10 cellular contexts compared by ENCODE assay signal in genomic region chrX:23803931-23804381, GRCh38. TPM values are rescaled to one million over a fixed set of nuclear protein-coding genes. Genes with fewer than 3 reads are reported as not detected.
DNase-seq lines count a peak whose midpoint lies in the region; ATAC-seq and TF ChIP-seq lines count a peak whose summit lies in the region.
"Had no signal": no experiment of that assay in that cellular context is flagged by ENCODE, and none has a peak within 500 bp of the region (broad histone marks: within the 10 kb centered on the region; RNA-seq: fewer than 3 reads in every experiment).

No MANE protein-coding gene starts in this region.

- no peak for TF ChIP-seq RAD21 in Ishikawa (IDR thresholded peaks at IDR 0.05; ENCODE audit: low read depth)

- no peak overlapping the region for H3K4me3 ChIP-seq in mammary epithelial cell (replicated peaks in 1 of 3; ENCODE audit: insufficient read depth in 1 of 3, low read depth in 2 of 3, low read length in 3 of 3)
- no peak overlapping the region for H3K4me3 ChIP-seq in smooth muscle cell

- 44% methylated on average over 4 of the region's 5 CpGs for WGBS in mammary epithelial cell (ENCODE audit: low coverage, missing lambda C conversion rate)
- 55% methylated on average over 5 of the region's 5 CpGs for WGBS in smooth muscle cell (ENCODE audit: low lambda C conversion rate)

- TF ChIP-seq EP300 in Ishikawa (IDR thresholded peaks at IDR 0.05; ENCODE audit: borderline replicate concordance): no peak

- H3K27me3 ChIP-seq in mammary epithelial cell (ENCODE audit: insufficient read depth, low read length) (no peaks in the 10 kb centered on the region), smooth muscle cell (ENCODE audit: low read depth) (no peaks in the 10 kb centered on the region)

- H3K79me2 ChIP-seq in mammary epithelial cell (ENCODE audit: insufficient read depth, low read length) (no peaks in the 10 kb centered on the region), smooth muscle cell (ENCODE audit: low read depth) (no peaks in the 10 kb centered on the region)

- H3K4me1 ChIP-seq in mammary epithelial cell (ENCODE audit: insufficient read depth, low read length) (peaks cover 16% of the 10 kb centered on the region), smooth muscle cell (ENCODE audit: low read depth) (peaks cover 32% of the 10 kb centered on the region)

- H2AFZ ChIP-seq in mammary epithelial cell (ENCODE audit: low read depth, low read length) (peak overlapping the region; percentile 34), smooth muscle cell (ENCODE audit: low read depth) (peak overlapping the region; percentile 45)

- intact Hi-C loops in mammary epithelial cell (cut with micrococcal nuclease): no loop called here

- H4K20me1 ChIP-seq in mammary epithelial cell (ENCODE audit: insufficient read depth, low read length) (no peaks in the 10 kb centered on the region), smooth muscle cell (ENCODE audit: low read depth) (no peaks in the 10 kb centered on the region)

- in situ Hi-C loops in mammary epithelial cell (cut with MboI; ENCODE audit: low sequenced_read_pairs in 2 of 2): no loop called here

- H3K36me3 Mint-ChIP-seq in naive thymus-derived CD8-positive, alpha-beta T cell: no peaks in the 10 kb centered on the region
- no peaks in the 10 kb centered on the region for H3K36me3 Mint-ChIP-seq in activated CD8-positive, alpha-beta T cell treated with anti-CD3 and anti-CD28 coated beads, Interleukin-2, amount 10 ng/mL, durations not matched to agents 7 days and 5 days (ENCODE audit: low read depth)

- H3K27ac ChIP-seq in mammary epithelial cell (ENCODE audit: insufficient read depth, low read depth, low read length) (peak overlapping the region; percentile 72), smooth muscle cell (ENCODE audit: low read depth) (peak overlapping the region; percentile 81)
- H3K27ac ChIP-seq: KMS-11 had no signal

- H3K4me3 Mint-ChIP-seq in naive thymus-derived CD8-positive, alpha-beta T cell: no peak overlapping the region
- no peak overlapping the region for H3K4me3 Mint-ChIP-seq in activated CD8-positive, alpha-beta T cell treated with anti-CD3 and anti-CD28 coated beads, Interleukin-2, amount 10 ng/mL, durations not matched to agents 7 days and 5 days

- dilution Hi-C loops in mammary epithelial cell (cut with HindIII; ENCODE audit: low sequenced_read_pairs): no loop called here

- H3K27me3 Mint-ChIP-seq in naive thymus-derived CD8-positive, alpha-beta T cell: no peaks in the 10 kb centered on the region
- H3K27me3 Mint-ChIP-seq in activated CD8-positive, alpha-beta T cell treated with anti-CD3 and anti-CD28 coated beads, Interleukin-2, amount 10 ng/mL, durations not matched to agents 7 days and 5 days (ENCODE audit: low read depth): no peaks in the 10 kb centered on the region

- peaks cover 0 to 6% (median 2%) of the 10 kb centered on the region in 4 donors for H3K4me1 Mint-ChIP-seq in naive thymus-derived CD8-positive, alpha-beta T cell
- peaks cover 5% of the 10 kb centered on the region for H3K4me1 Mint-ChIP-seq in activated CD8-positive, alpha-beta T cell treated with anti-CD3 and anti-CD28 coated beads, Interleukin-2, amount 10 ng/mL, durations not matched to agents 7 days and 5 days (ENCODE audit: low read depth)

- DNase-seq in mammary epithelial cell (peak; percentile 84), kidney glomerular epithelial cell (lab: John Stamatoyannopoulos, UW) (peak; percentile 76), smooth muscle cell (lab: John Stamatoyannopoulos, UW; ENCODE audit: unreplicated experiment) (no peak), SIG-M5 treated with dmso at 0.1 percent for 504 hours (lab: John Stamatoyannopoulos, UW; ENCODE audit: unreplicated experiment) (no peak)
- no peak for DNase-seq in naive thymus-derived CD8-positive, alpha-beta T cell
- DNase-seq in activated effector memory CD4-positive, alpha-beta T cell treated with Interleukin-2 at 50 U/mL for 16 hours: no peak
- no peak for DNase-seq in activated CD8-positive, alpha-beta T cell treated with anti-CD3 and anti-CD28 coated beads, Interleukin-2, amount 10 ng/mL, durations not matched to agents 7 days and 5 days
- DNase-seq: SW 1271 had no signal

- H3K9me3 Mint-ChIP-seq in naive thymus-derived CD8-positive, alpha-beta T cell: no peaks in the 10 kb centered on the region
- no peaks in the 10 kb centered on the region for H3K9me3 Mint-ChIP-seq in activated CD8-positive, alpha-beta T cell treated with anti-CD3 and anti-CD28 coated beads, Interleukin-2, amount 10 ng/mL, durations not matched to agents 7 days and 5 days (ENCODE audit: insufficient read depth)

- no peaks in the 10 kb centered on the region for H3K9me3 ChIP-seq in mammary epithelial cell (replicated peaks; ENCODE audit: insufficient read depth, low read length)
- no peaks in the 10 kb centered on the region for H3K9me3 ChIP-seq in smooth muscle cell (replicated peaks; ENCODE audit: low read depth)

- TF ChIP-seq CTCF in mammary epithelial cell (conservative IDR thresholded peaks at IDR 0.05 in 1 of 2, IDR thresholded peaks at IDR 0.05 in 1 of 2; ENCODE audit: extremely low read depth in 1 of 2, insufficient read depth in 1 of 2, low read depth in 1 of 2, low read length in 2 of 2): no peak
- TF ChIP-seq CTCF in smooth muscle cell (IDR thresholded peaks at IDR 0.05; ENCODE audit: borderline replicate concordance, insufficient read depth, poor library complexity, severe bottlenecking): no peak

- H3K4me2 ChIP-seq in mammary epithelial cell (ENCODE audit: insufficient read depth, low read depth, low read length) (peak overlapping the region; percentile 52), smooth muscle cell (peak overlapping the region; percentile 12)
- H3K4me2 ChIP-seq: KMS-11 had no signal

- H3K27ac Mint-ChIP-seq in naive thymus-derived CD8-positive, alpha-beta T cell: no peak overlapping the region
- H3K27ac Mint-ChIP-seq in activated CD8-positive, alpha-beta T cell treated with anti-CD3 and anti-CD28 coated beads, Interleukin-2, amount 10 ng/mL, durations not matched to agents 7 days and 5 days: no peak overlapping the region

- no TSS peak for BruUV-seq in mammary epithelial cell (replicated peaks; lab: Mats Ljungman, UMichigan)

- H3K9ac ChIP-seq in mammary epithelial cell (ENCODE audit: insufficient read depth, low read length) (no peak overlapping the region), smooth muscle cell (ENCODE audit: low read depth) (peak overlapping the region; percentile 27)
- H3K9ac ChIP-seq: KMS-11 had no signal

- CTCF ChIA-PET in mammary epithelial cell (lab: Charles Lee; ENCODE audit: low non-redundant PET): no interaction called here
- CTCF ChIA-PET in activated CD8-positive, alpha-beta T cell treated with anti-CD3 and anti-CD28 coated beads, Interleukin-2, amount 10 ng/mL, durations not matched to agents 7 days and 5 days (lab: Charles Lee): interaction anchor here (1.6 kb wide), 1 partner anchor 98 kb away, joined by 6 read pairs; no protein-coding TSS in a partner anchor

- POLR2A ChIA-PET in naive thymus-derived CD8-positive, alpha-beta T cell (lab: Charles Lee): no interaction called here
- POLR2A ChIA-PET in activated CD8-positive, alpha-beta T cell treated with anti-CD3 and anti-CD28 coated beads, Interleukin-2, amount 10 ng/mL, durations not matched to agents 7 days and 5 days (lab: Charles Lee): no interaction called here

- no peaks in the 10 kb centered on the region for H3K36me3 ChIP-seq in mammary epithelial cell (ENCODE audit: insufficient read depth, low read length)
- no peaks in the 10 kb centered on the region for H3K36me3 ChIP-seq in smooth muscle cell (ENCODE audit: low read depth)

- ATAC-seq in naive thymus-derived CD8-positive, alpha-beta T cell: no peak
- ATAC-seq in activated CD8-positive, alpha-beta T cell treated with anti-CD3 and anti-CD28 coated beads, Interleukin-2, amount 10 ng/mL, durations not matched to agents 7 days and 5 days: no peak

- peaks cover 21% of the 10 kb centered on the region for H3F3A ChIP-seq in smooth muscle cell (ENCODE audit: low read depth)

TF ChIP-seq in Ishikawa, 13 proteins besides CTCF, POLR2A, EP300 and RAD21:
- TF ChIP-seq CREB1 (IDR thresholded peaks at IDR 0.05; ENCODE audit: low read depth) (no peak), CEBPB (IDR thresholded peaks at IDR 0.05) (peak; percentile 93)

RNA-seq across cellular contexts. Expression of gene SAT1, which starts 21.0 kb away (rescaled TPM):
- total RNA-seq in mammary epithelial cell: 100 to 1,000 TPM; 453 to 593 TPM
- polyA plus RNA-seq in mammary epithelial cell: 296 TPM
- 156 TPM for polyA minus RNA-seq in mammary epithelial cell
- total RNA-seq in smooth muscle cell: 683 and 777 TPM in 2 replicates
- 399 and 781 TPM in 2 replicates for polyA plus RNA-seq in smooth muscle cell
- 100 to 1,000 TPM; 116 to 121 TPM for total RNA-seq in naive thymus-derived CD8-positive, alpha-beta T cell
- 10 to 100 TPM; 50.1 to 91.0 (median 83.3) TPM for polyA plus RNA-seq in naive thymus-derived CD8-positive, alpha-beta T cell
- 10 to 100 TPM; 83.4 to 87.5 TPM for total RNA-seq in activated CD8-positive, alpha-beta T cell treated with anti-CD3 and anti-CD28 coated beads, Interleukin-2, amount 10 ng/mL, durations not matched to agents 7 days and 5 days

Comparison
In these comparisons a context has a peak if more than half of its experiments do, and no peak if none do; other contexts are left out.
1. DNase-seq: peak in mammary epithelial cell (single experiment) and kidney glomerular epithelial cell (single experiment); none in smooth muscle cell (single experiment), naive thymus-derived CD8-positive, alpha-beta T cell (0 of 10), activated effector memory CD4-positive, alpha-beta T cell treated with Interleukin-2 at 50 U/mL for 16 hours (single experiment), activated CD8-positive, alpha-beta T cell treated with anti-CD3 and anti-CD28 coated beads, Interleukin-2, amount 10 ng/mL, durations not matched to agents 7 days and 5 days (single experiment) and SIG-M5 treated with dmso at 0.1 percent for 504 hours (single experiment).